ENCODE assay signal across 8 cellular contexts in the genomic region with DNA sequence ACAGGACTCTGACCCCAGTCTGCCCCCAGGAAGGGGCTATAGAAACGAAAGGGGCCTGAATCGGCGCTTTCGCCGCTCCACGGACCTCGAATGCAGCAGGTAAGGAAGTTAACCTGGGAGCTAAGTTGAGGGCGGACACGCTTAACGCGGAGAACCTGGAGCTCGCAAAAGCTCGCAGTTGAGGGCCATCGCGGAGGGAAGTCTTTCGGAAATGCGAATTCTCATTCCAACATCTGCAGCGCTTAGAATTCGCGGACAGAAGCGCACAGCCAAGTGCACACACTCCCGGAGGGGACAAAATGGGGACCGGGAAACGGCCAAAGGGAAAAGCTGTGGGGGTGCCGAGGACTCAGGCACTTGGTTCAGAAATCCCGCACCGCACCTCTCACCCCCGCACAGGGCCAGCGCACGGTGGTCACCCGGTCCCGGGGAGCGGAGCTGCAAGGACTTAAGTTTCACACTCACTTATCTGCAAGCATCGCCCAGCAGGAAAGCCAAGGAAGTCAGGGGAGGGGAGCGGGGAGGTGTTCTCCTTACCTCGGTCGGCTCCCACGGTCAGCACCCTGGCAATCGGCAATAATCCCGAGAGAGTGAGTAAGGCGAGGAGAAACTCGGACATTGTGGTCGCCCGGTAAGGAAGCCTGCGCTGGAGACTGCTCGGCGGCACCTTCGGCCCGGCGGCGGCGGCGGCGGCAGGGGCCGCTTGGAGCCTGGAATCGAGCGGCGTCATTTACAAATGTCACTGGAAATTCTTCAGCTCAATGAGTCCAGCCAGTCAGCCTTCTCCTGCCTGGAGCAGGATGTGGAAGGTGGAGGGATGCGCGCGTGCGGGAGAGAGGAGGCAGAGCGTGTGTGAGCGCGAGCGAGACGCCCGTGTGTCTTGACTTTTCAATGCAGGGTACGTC. TPM values are rescaled to one million over a fixed set of nuclear protein-coding genes. Genes with fewer than 3 reads are reported as not detected.
DNase-seq lines count a peak whose midpoint lies in the region; ATAC-seq lines count a peak whose summit lies in the region.

No MANE protein-coding gene starts in this region.

- peak overlapping the region; percentile 63 for H3K27ac ChIP-seq in subcutaneous abdominal adipose tissue (ENCODE audit: low read depth, low read length)

- H3K9ac ChIP-seq in subcutaneous abdominal adipose tissue (ENCODE audit: low read length in 5 of 5) = peak overlapping the region in 4 of 5 donors; percentile 20 to 79 (median 54)

- H3K4me1 ChIP-seq in subcutaneous abdominal adipose tissue (ENCODE audit: control insufficient read depth in 5 of 5, insufficient read depth in 5 of 5, low read length in 5 of 5) = peaks cover 0 to 20% (median 20%) of the 10 kb centered on the region in 5 donors

- no peaks in the 10 kb centered on the region for H3K9me3 ChIP-seq in subcutaneous abdominal adipose tissue (ENCODE audit: control insufficient read depth in 5 of 5, low read length in 5 of 5)

- peaks cover 0 to 16% (median 4%) of the 10 kb centered on the region in 5 donors for H3K27me3 ChIP-seq in subcutaneous abdominal adipose tissue (ENCODE audit: control insufficient read depth in 5 of 5, insufficient read depth in 4 of 5, low read length in 5 of 5)

- H3K4me3 ChIP-seq in GM08714 (ENCODE audit: low read length) (peak overlapping the region; percentile 68), subcutaneous abdominal adipose tissue (ENCODE audit: low read depth in 1 of 5, low read length in 5 of 5) (peak overlapping the region; percentile 67 to 87 (median 73))

- DNase-seq in NCI-H82 treated with DMSO at 0.1 percent for 48 hours (lab: John Stamatoyannopoulos, UW; ENCODE audit: unreplicated experiment) = peak; percentile 41
- DNase-seq in dermis blood vessel endothelial cell = peak; percentile 64
- peak; percentile 67 for DNase-seq in left lobe of liver (ENCODE audit: low spot score)
- DNase-seq in NCI-H2029 (lab: John Stamatoyannopoulos, UW) = no peak

- no peaks in the 10 kb centered on the region for H3K36me3 ChIP-seq in subcutaneous abdominal adipose tissue (ENCODE audit: control insufficient read depth in 5 of 5, insufficient read depth in 5 of 5, low read length in 5 of 5)

- peak; percentile 36 for ATAC-seq in HG02588 (IDR thresholded peaks at IDR 0.05; ENCODE audit: unreplicated experiment)
- ATAC-seq in left lobe of liver = peak; percentile 88
- ATAC-seq in HG03097 (IDR thresholded peaks at IDR 0.05; ENCODE audit: low FRiP score, unreplicated experiment) = no peak

RNA-seq across cellular contexts. Expression of a gene that starts 0.5 kb away (rescaled TPM):
- total RNA-seq in dermis blood vessel endothelial cell = under 0.01 TPM in 2 replicates
- total RNA-seq in left lobe of liver = 0.25 TPM
